1 cellular context compared by ENCODE assay signal in the genomic region with DNA sequence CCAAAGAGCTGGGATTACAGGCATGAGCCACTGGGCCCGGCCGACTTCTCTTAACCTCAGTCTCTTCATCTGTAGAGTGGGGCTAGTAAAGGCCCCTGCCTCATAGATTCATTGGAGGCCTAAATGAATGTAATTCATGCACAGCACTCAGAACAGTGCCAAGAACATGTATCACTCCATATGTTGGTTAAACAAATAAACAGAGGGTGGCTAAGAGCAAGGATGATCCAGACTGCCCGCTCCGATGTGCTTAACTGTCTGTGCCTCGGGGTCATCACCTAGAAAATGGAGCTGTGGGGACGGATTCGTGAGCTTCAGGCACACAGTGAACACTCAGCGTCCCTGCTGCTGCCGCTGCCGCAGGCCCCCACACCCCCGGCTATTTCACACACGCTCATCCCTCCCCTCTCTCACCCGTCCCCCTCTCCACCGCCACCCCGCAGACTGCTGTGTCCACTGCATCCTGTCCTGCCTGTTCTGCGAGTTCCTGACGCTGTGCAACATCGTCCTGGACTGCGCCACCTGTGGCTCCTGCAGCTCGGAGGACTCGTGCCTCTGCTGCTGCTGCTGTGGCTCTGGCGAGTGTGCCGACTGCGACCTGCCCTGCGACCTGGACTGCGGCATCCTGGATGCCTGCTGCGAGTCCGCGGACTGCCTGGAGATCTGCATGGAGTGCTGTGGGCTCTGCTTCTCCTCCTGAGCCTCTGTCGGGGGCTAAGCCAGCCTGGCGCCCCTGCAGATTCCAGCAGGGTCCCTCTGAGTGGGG.
TF ChIP-seq lines count a peak whose summit lies in the region.

No MANE protein-coding gene starts in this region.

TF ChIP-seq in K562, 482 proteins besides CTCF, POLR2A, EP300 and RAD21:
- TF ChIP-seq, protein P1, sequence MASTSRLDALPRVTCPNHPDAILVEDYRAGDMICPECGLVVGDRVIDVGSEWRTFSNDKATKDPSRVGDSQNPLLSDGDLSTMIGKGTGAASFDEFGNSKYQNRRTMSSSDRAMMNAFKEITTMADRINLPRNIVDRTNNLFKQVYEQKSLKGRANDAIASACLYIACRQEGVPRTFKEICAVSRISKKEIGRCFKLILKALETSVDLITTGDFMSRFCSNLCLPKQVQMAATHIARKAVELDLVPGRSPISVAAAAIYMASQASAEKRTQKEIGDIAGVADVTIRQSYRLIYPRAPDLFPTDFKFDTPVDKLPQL (IDR thresholded peaks at IDR 0.05; ENCODE audit: extremely low read depth, insufficient read length): no peak
- TF ChIP-seq ETV6 (IDR thresholded peaks at IDR 0.05; ENCODE audit: borderline replicate concordance in 1 of 2, low read depth in 2 of 2, low read length in 1 of 2) (no peak), ETV6 (CRISPR knock-in tag; IDR thresholded peaks at IDR 0.05; ENCODE audit: borderline replicate concordance) (no peak), E2F5 (CRISPR knock-in tag; IDR thresholded peaks at IDR 0.05) (no peak), KLF16 (IDR thresholded peaks at IDR 0.05) (no peak), SMARCE1 (IDR thresholded peaks at IDR 0.05) (no peak), ZNF699 (CRISPR knock-in tag; IDR thresholded peaks at IDR 0.05; ENCODE audit: insufficient replicate concordance) (no peak), CTCFL (IDR thresholded peaks at IDR 0.05; ENCODE audit: borderline replicate concordance, insufficient read depth, low read depth, low read length, poor library complexity, severe bottlenecking) (peak; percentile 20), POU5F1 (IDR thresholded peaks at IDR 0.05; ENCODE audit: borderline replicate concordance, low read depth, low read length, partially characterized antibody) (no peak), NFRKB (IDR thresholded peaks at IDR 0.05; ENCODE audit: low read depth) (no peak)
